8 cellular contexts compared by ENCODE assay signal in the genomic region with DNA sequence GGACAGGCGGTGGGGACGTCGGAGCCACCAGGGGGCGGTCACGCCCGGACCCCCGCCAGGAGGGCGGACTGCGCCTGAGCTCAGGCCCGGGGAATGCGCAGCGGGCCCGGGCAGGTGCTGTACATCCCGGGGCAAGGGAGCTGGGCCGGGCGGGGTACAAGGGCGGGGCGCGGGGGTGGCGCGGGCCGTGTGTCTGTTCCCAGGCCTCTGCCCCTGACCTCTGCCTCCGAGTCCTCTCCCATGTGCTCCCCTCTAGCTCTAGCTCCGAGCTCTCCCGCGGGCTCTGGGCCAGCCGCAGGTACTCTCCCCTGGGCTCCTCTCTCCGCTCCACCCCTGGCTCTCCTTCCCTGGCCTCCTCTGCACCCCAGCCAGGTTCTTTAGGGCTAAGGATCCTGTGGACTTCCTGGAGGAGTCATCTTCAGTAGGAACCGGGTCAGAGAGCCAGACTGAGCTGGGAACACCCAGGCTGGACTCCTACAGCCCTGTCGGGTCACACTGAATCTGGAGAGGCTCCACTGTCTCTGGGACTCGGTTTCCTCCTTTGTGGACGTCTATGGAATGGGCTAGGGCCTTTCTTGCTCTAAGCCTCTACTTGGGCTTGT. TPM values are rescaled to one million over a fixed set of nuclear protein-coding genes. Genes with fewer than 3 reads are reported as not detected.
DNase-seq lines count a peak whose midpoint lies in the region; ATAC-seq and TF ChIP-seq lines count a peak whose summit lies in the region.

No MANE protein-coding gene starts in this region.

- H3K36me3 ChIP-seq in HUES48 (ENCODE audit: control insufficient read depth, insufficient read depth, low read length) (no peaks in the 10 kb centered on the region), mucosa of stomach (ENCODE audit: control insufficient read depth, insufficient read depth, low read length) (no peaks in the 10 kb centered on the region), Karpas-422 (ENCODE audit: insufficient read depth, low read length) (no peaks in the 10 kb centered on the region), gastroesophageal sphincter (no peaks in the 10 kb centered on the region)

- H3K4me3 ChIP-seq in HUES48 (ENCODE audit: low read depth, low read length) = peak overlapping the region; percentile 44
- peak overlapping the region; percentile 56 for H3K4me3 ChIP-seq in coronary artery
- H3K4me3 ChIP-seq in mucosa of stomach (ENCODE audit: low read length) = no peak overlapping the region
- H3K4me3 ChIP-seq in Karpas-422 (ENCODE audit: low read length) = no peak overlapping the region
- H3K4me3 ChIP-seq in gastroesophageal sphincter = no peak overlapping the region

- H3K9ac ChIP-seq in HUES48 (ENCODE audit: low read depth, low read length) = no peak overlapping the region
- peak overlapping the region; percentile 27 for H3K9ac ChIP-seq in mucosa of stomach (ENCODE audit: low read length)
- H3K9ac ChIP-seq in Karpas-422 (ENCODE audit: low read length) = no peak overlapping the region

- no peak for DNase-seq in AG09319 (ENCODE audit: extremely low read depth, low read depth)
- no peak for DNase-seq in coronary artery (ENCODE audit: low spot score)
- no peak for DNase-seq in globus pallidus (ENCODE audit: low spot score)
- no peak for DNase-seq in Karpas-422

- peaks cover 10% of the 10 kb centered on the region for H3K79me2 ChIP-seq in Karpas-422 (ENCODE audit: low read length)

- no peak overlapping the region for H2AFZ ChIP-seq in Karpas-422 (ENCODE audit: low read length)

- TF ChIP-seq CTCF in AG09319 (IDR thresholded peaks at IDR 0.05; ENCODE audit: low read depth, low read length) = peak; percentile 27; the same call in 1 of the 2 replicates
- TF ChIP-seq CTCF in coronary artery (IDR thresholded peaks at IDR 0.05) = no peak
- TF ChIP-seq CTCF in gastroesophageal sphincter (IDR thresholded peaks at IDR 0.05) = peak in 1 of 4 experiments; percentile 47

- no peak overlapping the region for H3K4me2 ChIP-seq in Karpas-422 (ENCODE audit: low read depth, low read length, poor library complexity, severe bottlenecking)

- no peaks in the 10 kb centered on the region for H3K9me3 ChIP-seq in HUES48 (ENCODE audit: control insufficient read depth, insufficient read depth, low read length)
- H3K9me3 ChIP-seq in mucosa of stomach (ENCODE audit: control insufficient read depth, low read length) = no peaks in the 10 kb centered on the region
- no peaks in the 10 kb centered on the region for H3K9me3 ChIP-seq in Karpas-422 (ENCODE audit: low read length)
- H3K9me3 ChIP-seq in gastroesophageal sphincter = no peaks in the 10 kb centered on the region

- no peak for TF ChIP-seq POLR2A in gastroesophageal sphincter (IDR thresholded peaks at IDR 0.05)

- WGBS in gastroesophageal sphincter (ENCODE audit: low coverage in 1 of 2), 2 donors = 57% methylated on average over 4 of the region's 32 CpGs; no CpG with 5 or more reads in 1 of the 2 donors

- H4K20me1 ChIP-seq in Karpas-422 (ENCODE audit: insufficient read depth, low read depth, low read length) = no peaks in the 10 kb centered on the region

- TF ChIP-seq EP300 in gastroesophageal sphincter (IDR thresholded peaks at IDR 0.05) = no peak

- H3K27me3 ChIP-seq in HUES48 (ENCODE audit: control insufficient read depth, insufficient read depth, low read length) = peaks cover 5% of the 10 kb centered on the region
- peaks cover 8% of the 10 kb centered on the region for H3K27me3 ChIP-seq in mucosa of stomach (ENCODE audit: control insufficient read depth, insufficient read depth, low read length)
- no peaks in the 10 kb centered on the region for H3K27me3 ChIP-seq in Karpas-422 (ENCODE audit: low read length)
- peaks cover 23% of the 10 kb centered on the region for H3K27me3 ChIP-seq in gastroesophageal sphincter

- H3K4me1 ChIP-seq in HUES48 (ENCODE audit: control insufficient read depth, insufficient read depth, low read length) = peaks cover 26% of the 10 kb centered on the region
- peaks cover 34% of the 10 kb centered on the region for H3K4me1 ChIP-seq in mucosa of stomach (ENCODE audit: control insufficient read depth, insufficient read depth, low read length)
- H3K4me1 ChIP-seq in Karpas-422 (ENCODE audit: low read length) = peaks cover 31% of the 10 kb centered on the region
- peaks cover 0 to 66% (median 17%) of the 10 kb centered on the region in 3 donors for H3K4me1 ChIP-seq in gastroesophageal sphincter

- no peak for ATAC-seq in HG02885 (IDR thresholded peaks at IDR 0.05; ENCODE audit: poor library complexity, unreplicated experiment)
- ATAC-seq in gastroesophageal sphincter = no peak

- H3K27ac ChIP-seq in HUES48 (ENCODE audit: low read depth, low read length) (peak overlapping the region; percentile 17), coronary artery (peak overlapping the region in 1 of 2 donors; percentile 98), Karpas-422 (ENCODE audit: low read length) (no peak overlapping the region), gastroesophageal sphincter (peak overlapping the region in 2 of 4 donors; percentile 2 to 44)

- no peaks in the 10 kb centered on the region for H3K9me2 ChIP-seq in Karpas-422 (replicated peaks; ENCODE audit: insufficient read depth, low read length)

RNA-seq across cellular contexts. Expression of a gene that starts 2.3 kb away (rescaled TPM):
- 1.0 and 1.1 TPM in 2 replicates for total RNA-seq in Karpas-422 (2014; rRNA removed; shearing (Covaris generic); ENCODE audit: low replicate concordance)
- 10 to 100 TPM in 1 of 4 donors, 1 to 10 TPM in 3; 5.5 to 15.5 (median 9.3) TPM for total RNA-seq in gastroesophageal sphincter

RNA-seq across cellular contexts. Expression of a gene that starts 3.9 kb away (rescaled TPM):
- 6.6 and 10.5 TPM in 2 replicates for total RNA-seq in Karpas-422 (2014; rRNA removed; shearing (Covaris generic); ENCODE audit: low replicate concordance)
- 10 to 100 TPM in 1 of 4 donors, 1 to 10 TPM in 3; 1.7 to 10.7 (median 5.8) TPM for total RNA-seq in gastroesophageal sphincter

RNA-seq across cellular contexts. Expression of a gene that starts 21.1 kb away (rescaled TPM):
- total RNA-seq in Karpas-422 (2014; rRNA removed; shearing (Covaris generic); ENCODE audit: low replicate concordance) = 121 and 175 TPM in 2 replicates
- 10 to 100 TPM; 52.7 to 84.6 (median 68.4) TPM for total RNA-seq in gastroesophageal sphincter

RNA-seq across cellular contexts. Expression of a gene that starts 32.2 kb away (rescaled TPM):
- total RNA-seq in Karpas-422 (2014; rRNA removed; shearing (Covaris generic); ENCODE audit: low replicate concordance) = 15.4 and 23.4 TPM in 2 replicates
- total RNA-seq in gastroesophageal sphincter = 10 to 100 TPM in 3 of 4 donors, 1 to 10 TPM in 1; 7.1 to 18.8 (median 12.5) TPM

Comparison
In these comparisons a context has a peak if more than half of its experiments do, and no peak if none do; other contexts are left out.
1. H3K4me3 ChIP-seq: peak in HUES48 (single experiment) and coronary artery (single experiment); none in mucosa of stomach (single experiment), Karpas-422 (single experiment) and gastroesophageal sphincter (0 of 2).